In the genomic region with DNA sequence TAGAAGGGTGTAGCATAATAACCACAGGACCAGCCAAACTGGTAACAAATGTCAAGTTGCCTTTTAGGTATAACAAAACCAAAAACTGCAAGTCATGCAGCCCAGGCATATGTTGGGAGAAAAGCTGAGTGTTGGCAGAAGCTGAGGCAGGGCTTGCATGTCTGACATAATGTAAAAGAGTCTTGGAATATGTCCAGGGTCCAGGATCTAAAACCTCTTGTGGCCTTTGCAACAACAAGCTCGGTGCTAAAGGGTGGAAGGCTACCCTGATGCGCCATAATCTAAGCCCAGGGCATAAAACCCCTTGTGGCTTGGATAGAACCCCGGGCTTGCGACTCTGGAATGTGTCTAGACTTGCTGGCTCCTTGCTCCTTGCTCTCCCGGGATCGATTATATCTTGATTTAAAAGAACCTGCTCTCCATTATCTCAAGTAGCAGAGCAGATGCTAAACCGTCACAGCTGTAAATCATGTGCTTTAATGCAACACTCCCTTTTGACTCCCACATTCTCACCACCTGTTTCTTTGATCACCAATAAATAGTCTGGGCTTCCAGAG, we compare ENCODE assay signal across 11 cellular contexts. TPM values are rescaled to one million over a fixed set of nuclear protein-coding genes. Genes with fewer than 3 reads are reported as not detected.
DNase-seq lines count a peak whose midpoint lies in the region; ATAC-seq and TF ChIP-seq lines count a peak whose summit lies in the region.
"Had no signal": no experiment of that assay in that cellular context is flagged by ENCODE, and none has a peak within 500 bp of the region (broad histone marks: within the 10 kb centered on the region; RNA-seq: fewer than 3 reads in every experiment).

No MANE protein-coding gene starts in this region.

- H3K27ac Mint-ChIP-seq in neural crest cell (ENCODE audit: unreplicated experiment), result peak overlapping the region; percentile 52
- no peak overlapping the region for H3K27ac Mint-ChIP-seq in effector memory CD8-positive, alpha-beta T cell

- in situ Hi-C loops in astrocyte of the spinal cord (cut with HindIII; ENCODE audit: low sequenced_read_pairs), result no loop called here

- DNase-seq in EH (ENCODE audit: low read depth), result peak; percentile 76
- DNase-seq in NCI-H2029 treated with DMSO at 0.1 percent for 48 hours (lab: John Stamatoyannopoulos, UW), result peak; percentile 5
- peak; percentile 52 for DNase-seq in astrocyte of the spinal cord (ENCODE audit: low read depth, low spot score)
- DNase-seq in neural crest cell (ENCODE audit: low read depth, low spot score), result no peak
- DNase-seq in effector memory CD8-positive, alpha-beta T cell, result no peak
- DNase-seq in occipital lobe (lab: John Stamatoyannopoulos, UW), result no peak
- DNase-seq: activated CD4-positive, alpha-beta T cell treated with anti-CD3 and anti-CD28 coated beads, Interleukin-2, amount 50 U/mL, for 4 hours; right cardiac atrium had no signal

- H3K4me1 Mint-ChIP-seq in neural crest cell, result no peaks in the 10 kb centered on the region
- H3K4me1 Mint-ChIP-seq in effector memory CD8-positive, alpha-beta T cell (ENCODE audit: low read depth in 2 of 2), result no peaks in the 10 kb centered on the region
- H3K4me1 Mint-ChIP-seq: central memory CD8-positive, alpha-beta T cell had no signal

- no peak for ATAC-seq in GM19035 (IDR thresholded peaks at IDR 0.05; ENCODE audit: unreplicated experiment)
- no peak for ATAC-seq in effector memory CD8-positive, alpha-beta T cell (replicated peaks)
- no peak for ATAC-seq in HG02852 (IDR thresholded peaks at IDR 0.05; ENCODE audit: unreplicated experiment)
- ATAC-seq: right cardiac atrium had no signal

- TF ChIP-seq CTCF in astrocyte of the spinal cord (IDR thresholded peaks at IDR 0.05; ENCODE audit: low read depth, low read length) (no peak), neural crest cell (conservative IDR thresholded peaks at IDR 0.05) (no peak)

- H3K27me3 Mint-ChIP-seq in neural crest cell (ENCODE audit: low read depth), result no peaks in the 10 kb centered on the region
- H3K27me3 Mint-ChIP-seq in effector memory CD8-positive, alpha-beta T cell, result no peaks in the 10 kb centered on the region

- H3K9me3 Mint-ChIP-seq in neural crest cell, result no peaks in the 10 kb centered on the region
- H3K9me3 Mint-ChIP-seq in effector memory CD8-positive, alpha-beta T cell, result no peaks in the 10 kb centered on the region
- H3K9me3 Mint-ChIP-seq: central memory CD8-positive, alpha-beta T cell had no signal

- H3K36me3 Mint-ChIP-seq in neural crest cell (ENCODE audit: low read depth), result no peaks in the 10 kb centered on the region
- no peaks in the 10 kb centered on the region for H3K36me3 Mint-ChIP-seq in effector memory CD8-positive, alpha-beta T cell (ENCODE audit: insufficient read depth)

- no peak overlapping the region for H3K4me3 Mint-ChIP-seq in neural crest cell
- no peak overlapping the region for H3K4me3 Mint-ChIP-seq in effector memory CD8-positive, alpha-beta T cell
- H3K4me3 Mint-ChIP-seq: central memory CD8-positive, alpha-beta T cell had no signal

- H3K4me3 ChIP-seq in astrocyte of the spinal cord (ENCODE audit: low read depth, low read length), result no peak overlapping the region

RNA-seq across cellular contexts. Expression of a gene that starts 26.5 kb away (rescaled TPM):
- total RNA-seq in neural crest cell (12.0 and 12.6 TPM in 2 replicates), occipital lobe (44.1 TPM)

Comparison
In these comparisons a context has a peak if more than half of its experiments do, and no peak if none do; other contexts are left out.
1. DNase-seq: peak in EH (single experiment), NCI-H2029 treated with DMSO at 0.1 percent for 48 hours (single experiment) and astrocyte of the spinal cord (single experiment); none in neural crest cell (single experiment), effector memory CD8-positive, alpha-beta T cell (0 of 3) and occipital lobe (single experiment).